ENCODE assay signal across 8 cellular contexts in the genomic region with DNA sequence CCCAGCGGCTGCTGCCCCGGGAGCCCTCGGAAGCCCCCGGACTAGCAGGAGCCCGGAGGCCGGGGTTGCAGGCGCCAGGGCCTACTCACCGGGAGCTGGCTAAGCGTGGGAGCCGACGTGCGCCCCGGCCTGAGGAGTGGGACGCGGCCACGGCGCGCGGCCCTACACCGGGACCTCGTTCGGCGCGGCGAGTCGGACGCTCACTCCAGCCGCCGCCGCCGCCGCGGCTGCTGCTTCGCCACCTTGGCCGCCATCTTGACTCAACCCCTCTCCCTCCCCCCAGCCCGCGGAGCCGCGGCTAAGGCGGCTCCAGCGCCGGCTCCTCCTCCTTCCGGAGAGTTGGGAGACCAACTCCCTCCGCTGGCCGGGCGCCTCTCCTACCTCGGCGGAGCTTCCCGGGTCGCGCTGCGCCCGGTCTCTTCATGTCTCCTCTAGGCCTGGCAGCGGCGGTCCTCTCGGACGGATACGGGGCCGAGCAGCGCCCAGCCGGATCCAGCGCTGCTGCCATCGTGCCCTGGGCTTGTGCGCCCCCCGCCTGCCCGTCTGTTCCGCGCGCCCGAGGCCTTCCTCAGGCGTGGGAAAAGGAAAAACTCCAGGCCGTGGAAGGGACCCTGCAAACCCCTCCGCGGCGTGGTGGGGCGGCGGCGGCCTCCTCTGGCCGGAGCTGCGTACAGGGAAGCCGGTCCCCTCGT. TPM values are rescaled to one million over a fixed set of nuclear protein-coding genes. Genes with fewer than 3 reads are reported as not detected.
A peak's percentile ranks its signal among the peaks of the same experiment; 100 is the strongest.
DNase-seq lines count a peak whose midpoint lies in the region; ATAC-seq and TF ChIP-seq lines count a peak whose summit lies in the region.

A gene (minus strand): TSS at position 262 of the 692 bp plus-strand sequence. CDS start 20,965 bp downstream, outside the sequence.

- DNase-seq in GM13976 (ENCODE audit: low spot score) (peak; percentile 91), NCI-H146 (lab: John Stamatoyannopoulos, UW) (peak; percentile 97), amniotic epithelial cell (ENCODE audit: low read depth) (peak; percentile 92), left cardiac atrium (peak; percentile 96), progenitor cell of endocrine pancreas (ENCODE audit: low spot score, unreplicated experiment) (peak; percentile 85), upper lobe of right lung (peak; percentile 98)

- ATAC-seq in HG02870 (IDR thresholded peaks at IDR 0.05; ENCODE audit: unreplicated experiment), result peak; percentile 67
- peak; percentile 97 to 98 for ATAC-seq in left cardiac atrium
- peak; percentile 97 for ATAC-seq in upper lobe of right lung

- no peaks in the 10 kb centered on the region for H3K27me3 Mint-ChIP-seq in progenitor cell of endocrine pancreas

- peaks cover 22% of the 10 kb centered on the region for H3K4me1 Mint-ChIP-seq in progenitor cell of endocrine pancreas (ENCODE audit: low read depth)

- peak within 1 kb of the TSS; percentile 84 for H3K4me3 ChIP-seq in upper lobe of right lung

- intact Hi-C loops in T-helper 1 cell treated with Interleukin-12 subunit alpha and Interleukin-12 subunit beta and Interleukin-4 antibody, amounts not matched to agents 30 ng/mL and 1 ng/mL, for 36 hours (cut with micrococcal nuclease), result loop anchor here (1.0 to 10.0 kb wide), 8 partner anchors 71 to 829 kb away; a partner anchor contains a TSS
- intact Hi-C loops in left cardiac atrium (cut with DNase I) (no loop called here), upper lobe of right lung (cut with DNase I) (no loop called here)

- no peaks in the 10 kb centered on the region for H3K9me3 ChIP-seq in upper lobe of right lung

- no peaks in the 10 kb centered on the region for H3K36me3 Mint-ChIP-seq in progenitor cell of endocrine pancreas (ENCODE audit: insufficient read depth)

- TF ChIP-seq CTCF in GM13976 (IDR thresholded peaks at IDR 0.05; ENCODE audit: borderline replicate concordance, control extremely low read depth, extremely low read depth, insufficient read depth, missing control alignments) (no peak), progenitor cell of endocrine pancreas (IDR thresholded peaks at IDR 0.05; ENCODE audit: unreplicated experiment) (peak; percentile 41), upper lobe of right lung (IDR thresholded peaks at IDR 0.05) (peak; percentile 45)

- in situ Hi-C loops in GM13976 (cut with MboI; ENCODE audit: low sequenced_read_pairs, unreplicated experiment), result no loop called here

- peak within 1 kb of the TSS; percentile 84 for H3K4me3 Mint-ChIP-seq in progenitor cell of endocrine pancreas (ENCODE audit: low read depth)

- peak within 1 kb of the TSS; percentile 97 for H3K27ac Mint-ChIP-seq in progenitor cell of endocrine pancreas

- H3K36me3 ChIP-seq in upper lobe of right lung, result no peaks in the 10 kb centered on the region

- H3K27ac ChIP-seq in upper lobe of right lung, result peak within 1 kb of the TSS; percentile 97

- peaks cover 42% of the 10 kb centered on the region for H3K4me1 ChIP-seq in upper lobe of right lung

- no peaks in the 10 kb centered on the region for H3K9me3 Mint-ChIP-seq in progenitor cell of endocrine pancreas (ENCODE audit: low read depth)

- no peaks in the 10 kb centered on the region for H3K27me3 ChIP-seq in upper lobe of right lung

RNA-seq across cellular contexts. Expression of the gene that starts here (rescaled TPM):
- total RNA-seq in T-helper 1 cell treated with Interleukin-12 subunit alpha and Interleukin-12 subunit beta and Interleukin-4 antibody, amounts not matched to agents 30 ng/mL and 1 ng/mL, for 36 hours, result 154 TPM in 2 replicates
- total RNA-seq in left cardiac atrium (10 to 100 TPM; 59.6 to 65.7 TPM), progenitor cell of endocrine pancreas (154 and 165 TPM in 2 replicates), upper lobe of right lung (138 TPM)

Comparison
In these comparisons a context has a peak if more than half of its experiments do, and no peak if none do; other contexts are left out.
1. Peak in every context shown above with its lines: DNase-seq, ATAC-seq, H3K4me3 ChIP-seq and H3K27ac ChIP-seq.